In genomic region chr10:49160110-49160509, GRCh38 we compare ENCODE assay signal across 43 cellular contexts. TPM values are rescaled to one million over a fixed set of nuclear protein-coding genes. Genes with fewer than 3 reads are reported as not detected.
"Had no signal": no experiment of that assay in that cellular context is flagged by ENCODE, and none has a peak within 500 bp of the region (broad histone marks: within the 10 kb centered on the region; RNA-seq: fewer than 3 reads in every experiment).

No MANE protein-coding gene starts in this region.

- FAIRE-seq: astrocyte, bronchial epithelial cell had no signal

- H3K4me3 Mint-ChIP-seq: activated naive CD4-positive, alpha-beta T cell treated with anti-CD3 and anti-CD28 coated beads for 36 hours; activated naive CD4-positive, alpha-beta T cell treated with anti-CD3 and anti-CD28 coated beads, Interleukin-2, amount 10 ng/mL, durations not matched to agents 7 days and 5 days; activated naive CD4-positive, alpha-beta T cell treated with anti-CD3 and anti-CD28 coated beads, Interleukin-2, amount 50 U/mL, for 24 hours; activated naive CD8-positive, alpha-beta T cell; activated naive CD8-positive, alpha-beta T cell treated with anti-CD3 and anti-CD28 coated beads for 36 hours; activated naive CD8-positive, alpha-beta T cell treated with anti-CD3 and anti-CD28 coated beads, Interleukin-2, amount 10 ng/mL, durations not matched to agents 7 days and 5 days; activated naive CD8-positive, alpha-beta T cell treated with anti-CD3 and anti-CD28 coated beads, Interleukin-2, amount 50 U/mL, for 24 hours; activated T-cell treated with anti-CD3 and anti-CD28 coated beads, Interleukin-2, amount 50 U/mL, for 24 hours; activated T-cell treated with anti-CD3 and anti-CD28 coated beads, Interleukin-2, amount 50 U/mL, for 4 hours; activated T-cell treated with anti-CD3 and anti-CD28 coated beads, Interleukin-2, amount 50 U/mL, for 72 hours; activated T-helper 1 cell treated with anti-CD3 and anti-CD28 coated beads, Interleukin-12 subunit alpha, Interleukin-12 subunit beta, Interleukin-2, Interleukin-4 antibody, amounts not matched to agents 30 ng/mL and 10 ng/mL and 1 ng/mL, durations not matched to agents 14 hours and 24 hours and 36 hours; activated T-helper 17 cell treated with anti-CD3 and anti-CD28 coated beads, Interleukin-2, amount 50 U/mL, for 72 hours; brain; central memory CD8-positive, alpha-beta T cell had no signal

- DNase-seq: activated effector memory CD4-positive, alpha-beta T cell treated with anti-CD3 and anti-CD28 coated beads, Interleukin-2, amount 50 U/mL, for 16 hours; activated effector memory CD4-positive, alpha-beta T cell treated with Interleukin-2 at 50 U/mL for 16 hours; activated gamma-delta T cell; activated gamma-delta T cell treated with Interleukin-2 at 50 U/mL for 16 hours; activated naive CD4-positive, alpha-beta T cell; activated naive CD4-positive, alpha-beta T cell treated with anti-CD3 and anti-CD28 coated beads for 36 hours; activated naive CD4-positive, alpha-beta T cell treated with anti-CD3 and anti-CD28 coated beads, Interleukin-2, amount 10 ng/mL, durations not matched to agents 7 days and 5 days; activated naive CD4-positive, alpha-beta T cell treated with anti-CD3 and anti-CD28 coated beads, Interleukin-2, amount 50 U/mL, for 16 hours; activated naive CD4-positive, alpha-beta T cell treated with Interleukin-2 at 50 U/mL for 16 hours; activated naive CD8-positive, alpha-beta T cell treated with anti-CD3 and anti-CD28 coated beads for 36 hours; activated naive CD8-positive, alpha-beta T cell treated with anti-CD3 and anti-CD28 coated beads, Interleukin-2, amount 10 ng/mL, durations not matched to agents 7 days and 5 days; activated naive CD8-positive, alpha-beta T cell treated with anti-CD3 and anti-CD28 coated beads, Interleukin-2, amount 50 U/mL, for 24 hours; activated T-cell treated with anti-CD3 and anti-CD28 coated beads, Interleukin-2, amount 50 U/mL, for 24 hours; activated T-cell treated with anti-CD3 and anti-CD28 coated beads, Interleukin-2, amount 50 U/mL, for 4 hours; activated T-cell treated with anti-CD3 and anti-CD28 coated beads, Interleukin-2, amount 50 U/mL, for 48 hours; activated T-cell treated with anti-CD3 and anti-CD28 coated beads, Interleukin-2, amount 50 U/mL, for 72 hours; amniotic stem cell; amygdala; anterior cingulate cortex; aorta; body of pancreas; brain microvascular endothelial cell; caudate nucleus; central memory CD4-positive, alpha-beta T cell; cerebellar nuclear complex had no signal

- H3K9me3 Mint-ChIP-seq: activated naive CD4-positive, alpha-beta T cell treated with anti-CD3 and anti-CD28 coated beads for 36 hours; activated naive CD4-positive, alpha-beta T cell treated with anti-CD3 and anti-CD28 coated beads, Interleukin-2, amount 10 ng/mL, durations not matched to agents 7 days and 5 days; activated naive CD4-positive, alpha-beta T cell treated with anti-CD3 and anti-CD28 coated beads, Interleukin-2, amount 50 U/mL, for 24 hours; activated naive CD4-positive, alpha-beta T cell treated with anti-CD3 and anti-CD28 coated beads, Interleukin-2, amount 50 U/mL, for 72 hours; activated naive CD8-positive, alpha-beta T cell treated with anti-CD3 and anti-CD28 coated beads for 36 hours; activated naive CD8-positive, alpha-beta T cell treated with anti-CD3 and anti-CD28 coated beads, Interleukin-2, amount 10 ng/mL, durations not matched to agents 7 days and 5 days; activated naive CD8-positive, alpha-beta T cell treated with anti-CD3 and anti-CD28 coated beads, Interleukin-2, amount 50 U/mL, for 24 hours; activated T-cell treated with anti-CD3 and anti-CD28 coated beads, Interleukin-2, amount 50 U/mL, for 24 hours; activated T-cell treated with anti-CD3 and anti-CD28 coated beads, Interleukin-2, amount 50 U/mL, for 4 hours; activated T-cell treated with anti-CD3 and anti-CD28 coated beads, Interleukin-2, amount 50 U/mL, for 72 hours; activated T-helper 1 cell treated with anti-CD3 and anti-CD28 coated beads, Interleukin-12 subunit alpha, Interleukin-12 subunit beta, Interleukin-2, Interleukin-4 antibody, amounts not matched to agents 30 ng/mL and 10 ng/mL and 1 ng/mL, durations not matched to agents 14 hours and 24 hours and 36 hours; activated T-helper 2 cell treated with anti-CD3 and anti-CD28 coated beads, Interferon-gamma antibody, Interleukin-2, Interleukin-4, amounts not matched to agents 10 μg/mL and 5 μg/mL and 100 μg/mL, durations not matched to agents 14 hours and 24 hours and 36 hours; brain; central memory CD8-positive, alpha-beta T cell had no signal

- ATAC-seq: activated naive CD4-positive, alpha-beta T cell treated with anti-CD3 and anti-CD28 coated beads, Interleukin-2, amount 50 U/mL, for 72 hours; activated naive CD8-positive, alpha-beta T cell treated with anti-CD3 and anti-CD28 coated beads, Interleukin-2, amount 50 U/mL, for 24 hours; activated T-cell treated with anti-CD3 and anti-CD28 coated beads, Interleukin-2, amount 50 U/mL, for 4 hours; activated T-cell treated with anti-CD3 and anti-CD28 coated beads, Interleukin-2, amount 50 U/mL, for 72 hours; activated T-helper 17 cell treated with anti-CD3 and anti-CD28 coated beads, Interleukin-2, amount 50 U/mL, for 72 hours; body of pancreas had no signal

- H3K4me1 ChIP-seq: adrenal gland, ascending aorta, body of pancreas, breast epithelium had no signal

- H3K36me3 Mint-ChIP-seq: activated naive CD4-positive, alpha-beta T cell treated with anti-CD3 and anti-CD28 coated beads, Interleukin-2, amount 50 U/mL, for 24 hours; activated naive CD4-positive, alpha-beta T cell treated with anti-CD3 and anti-CD28 coated beads, Interleukin-2, amount 50 U/mL, for 72 hours; activated naive CD8-positive, alpha-beta T cell; activated naive CD8-positive, alpha-beta T cell treated with anti-CD3 and anti-CD28 coated beads for 36 hours; brain had no signal

- H3K9me3 ChIP-seq: adrenal gland, ascending aorta, body of pancreas, breast epithelium had no signal

- H3K27ac ChIP-seq: adrenal gland, ascending aorta, body of pancreas, brain microvascular endothelial cell, breast epithelium, cardiac muscle cell had no signal

- H3K36me3 ChIP-seq: adrenal gland, ascending aorta, brain microvascular endothelial cell, breast epithelium, cardiac muscle cell had no signal

- H3K27me3 ChIP-seq: adrenal gland, ascending aorta, brain microvascular endothelial cell, breast epithelium, cardiac muscle cell had no signal

- H3K4me3 ChIP-seq: adrenal gland, ascending aorta, body of pancreas, breast epithelium, cardiac muscle cell had no signal

- H3K27ac Mint-ChIP-seq: activated naive CD4-positive, alpha-beta T cell treated with anti-CD3 and anti-CD28 coated beads for 36 hours; activated naive CD4-positive, alpha-beta T cell treated with anti-CD3 and anti-CD28 coated beads, Interleukin-2, amount 10 ng/mL, durations not matched to agents 7 days and 5 days; activated naive CD4-positive, alpha-beta T cell treated with anti-CD3 and anti-CD28 coated beads, Interleukin-2, amount 50 U/mL, for 24 hours; activated naive CD4-positive, alpha-beta T cell treated with anti-CD3 and anti-CD28 coated beads, Interleukin-2, amount 50 U/mL, for 72 hours; activated naive CD8-positive, alpha-beta T cell; activated naive CD8-positive, alpha-beta T cell treated with anti-CD3 and anti-CD28 coated beads for 36 hours; activated naive CD8-positive, alpha-beta T cell treated with anti-CD3 and anti-CD28 coated beads, Interleukin-2, amount 10 ng/mL, durations not matched to agents 7 days and 5 days; activated naive CD8-positive, alpha-beta T cell treated with anti-CD3 and anti-CD28 coated beads, Interleukin-2, amount 50 U/mL, for 24 hours; activated T-cell treated with anti-CD3 and anti-CD28 coated beads, Interleukin-2, amount 50 U/mL, for 24 hours; activated T-helper 1 cell treated with anti-CD3 and anti-CD28 coated beads, Interleukin-12 subunit alpha, Interleukin-12 subunit beta, Interleukin-2, Interleukin-4 antibody, amounts not matched to agents 30 ng/mL and 10 ng/mL and 1 ng/mL, durations not matched to agents 14 hours and 24 hours and 36 hours; activated T-helper 17 cell treated with anti-CD3 and anti-CD28 coated beads, Interleukin-2, amount 50 U/mL, for 72 hours; activated T-helper 2 cell treated with anti-CD3 and anti-CD28 coated beads, Interferon-gamma antibody, Interleukin-2, Interleukin-4, amounts not matched to agents 10 μg/mL and 5 μg/mL and 100 μg/mL, durations not matched to agents 14 hours and 24 hours and 36 hours; brain had no signal

RNA-seq across cellular contexts. Expression of gene FAM170B, which starts 26.3 kb away (rescaled TPM):
- total RNA-seq: activated naive CD4-positive, alpha-beta T cell treated with anti-CD3 and anti-CD28 coated beads for 36 hours; activated naive CD4-positive, alpha-beta T cell treated with anti-CD3 and anti-CD28 coated beads, Interleukin-2, amount 50 U/mL, for 72 hours; activated naive CD8-positive, alpha-beta T cell treated with anti-CD3 and anti-CD28 coated beads for 36 hours; activated naive CD8-positive, alpha-beta T cell treated with anti-CD3 and anti-CD28 coated beads, Interleukin-2, amount 10 ng/mL, durations not matched to agents 7 days and 5 days; activated T-cell treated with anti-CD3 and anti-CD28 coated beads, Interleukin-2, amount 50 U/mL, for 4 hours; activated T-helper 1 cell treated with anti-CD3 and anti-CD28 coated beads, Interleukin-12 subunit alpha, Interleukin-12 subunit beta, Interleukin-2, Interleukin-4 antibody, amounts not matched to agents 30 ng/mL and 10 ng/mL and 1 ng/mL, durations not matched to agents 14 hours and 24 hours and 36 hours; activated T-helper 17 cell treated with anti-CD3 and anti-CD28 coated beads, Interleukin-2, amount 50 U/mL, for 72 hours; activated T-helper 2 cell treated with anti-CD3 and anti-CD28 coated beads, Interferon-gamma antibody, Interleukin-2, Interleukin-4, amounts not matched to agents 10 μg/mL and 5 μg/mL and 100 μg/mL, durations not matched to agents 14 hours and 24 hours and 36 hours; adrenal gland; aorta; ascending aorta; astrocyte; body of pancreas; breast epithelium; bronchial epithelial cell; cardiac muscle cell; cardiac septum; cerebellum; chondrocyte had no signal
- polyA plus RNA-seq: adipose tissue, adrenal gland, aorta, cardiac muscle cell had no signal

RNA-seq across cellular contexts. Expression of gene TMEM273, which starts 28.1 kb away (rescaled TPM):
- total RNA-seq: astrocyte, bronchial epithelial cell, cardiac muscle cell, chondrocyte had no signal
- polyA plus RNA-seq: cardiac muscle cell had no signal

RNA-seq across cellular contexts. Expression of gene VSTM4, which starts 44.8 kb away (rescaled TPM):
- total RNA-seq: activated naive CD4-positive, alpha-beta T cell treated with anti-CD3 and anti-CD28 coated beads for 36 hours; activated naive CD4-positive, alpha-beta T cell treated with anti-CD3 and anti-CD28 coated beads, Interleukin-2, amount 50 U/mL, for 72 hours; activated naive CD8-positive, alpha-beta T cell treated with anti-CD3 and anti-CD28 coated beads for 36 hours; activated naive CD8-positive, alpha-beta T cell treated with anti-CD3 and anti-CD28 coated beads, Interleukin-2, amount 10 ng/mL, durations not matched to agents 7 days and 5 days had no signal
